ENCODE assay signal across 8 cellular contexts in genomic region chr3:122680381-122681293, GRCh38. TPM values are rescaled to one million over a fixed set of nuclear protein-coding genes. Genes with fewer than 3 reads are reported as not detected.
DNase-seq lines count a peak whose midpoint lies in the region; ATAC-seq, FAIRE-seq and TF ChIP-seq lines count a peak whose summit lies in the region.

TSS of gene PARP14 (plus strand) at chr3:122680839. CDS start at chr3:122680884, 45 bp downstream.

- peak within 1 kb of the TSS; percentile 71 for H3K27ac Mint-ChIP-seq in GM23338

- H3K79me2 ChIP-seq in GM23338 (replicated peaks; ENCODE audit: insufficient read depth) (no peaks in the 10 kb centered on the region; the same call in 1 of the 2 replicates), keratinocyte (ENCODE audit: control insufficient read depth, insufficient read depth, low read length) (peaks cover 16% of the 10 kb centered on the region)

- no peak for FAIRE-seq in keratinocyte (lab: Jason Lieb, UNC)

- 0 out of 2 replicates have a peak, but pooled peaks cover 6% of the 10 kb centered on the region for H3F3A ChIP-seq in GM23338 (replicated peaks; ENCODE audit: low read depth)

- peaks cover 22% of the 10 kb centered on the region for H3K4me1 Mint-ChIP-seq in GM23338

- H3K4me3 ChIP-seq in GM23338 (peak within 1 kb of the TSS; percentile 89), keratinocyte (ENCODE audit: control insufficient read depth in 2 of 3, extremely low read depth in 1 of 3, insufficient read depth in 2 of 3, low read depth in 1 of 3, low read length in 3 of 3) (peak within 1 kb of the TSS; percentile 61 to 92 (median 88))

- peaks cover 2% of the 10 kb centered on the region for H3K9me3 ChIP-seq in keratinocyte (ENCODE audit: control insufficient read depth, low read depth, low read length)

- H3K27ac ChIP-seq in GM23338 (ENCODE audit: low read depth) (peak within 1 kb of the TSS; percentile 51; the same call in 1 of the 2 replicates), keratinocyte (ENCODE audit: control insufficient read depth, insufficient read depth, low read length) (peak within 1 kb of the TSS; percentile 66)

- peaks cover 11% of the 10 kb centered on the region for H3K27me3 Mint-ChIP-seq in GM23338 (ENCODE audit: insufficient read depth, low read depth, poor library complexity)

- dilution Hi-C loops in keratinocyte (cut with MboI; ENCODE audit: extremely low pct_ligation_motif_present, low sequenced_read_pairs), result no loop called here

- TF ChIP-seq CTCF in GM23338 (conservative IDR thresholded peaks at IDR 0.05; ENCODE audit: low read depth in 2 of 2) (no peak), keratinocyte (optimal IDR thresholded peaks at IDR 0.05 in 1 of 3, IDR thresholded peaks at IDR 0.05 in 1 of 3, conservative IDR thresholded peaks at IDR 0.05 in 1 of 3; ENCODE audit: extremely low read depth in 1 of 3, insufficient read depth in 2 of 3, low read length in 3 of 3) (peak in 2 of 3 experiments; percentile 2 to 10)

- H3K27me3 ChIP-seq in GM23338 (ENCODE audit: insufficient read depth) (peaks cover 18% of the 10 kb centered on the region; the same call in 1 of the 2 replicates), keratinocyte (ENCODE audit: control insufficient read depth, extremely low read depth, insufficient read depth, low read length) (no peaks in the 10 kb centered on the region)

- peak within 1 kb of the TSS; percentile 87 for H3K4me3 Mint-ChIP-seq in GM23338

- peaks cover 9% of the 10 kb centered on the region; the same call in 2 of the 3 replicates for H3K9me3 Mint-ChIP-seq in GM23338

- ATAC-seq in GM23338 (peak; percentile 76), HG02571 (IDR thresholded peaks at IDR 0.05; ENCODE audit: unreplicated experiment) (no peak)

- DNase-seq in DMS53 treated with DMSO at 0.1 percent for 48 hours (lab: John Stamatoyannopoulos, UW; ENCODE audit: unreplicated experiment), result peak; percentile 35
- peak; percentile 89 for DNase-seq in GM23338 (ENCODE audit: low spot score)
- DNase-seq in NCI-H1105 (lab: John Stamatoyannopoulos, UW), result peak; percentile 42
- DNase-seq in activated CD4-positive, alpha-beta T cell treated with anti-CD3 and anti-CD28 coated beads for 1 hour, result peak; percentile 62
- peak; percentile 34 for DNase-seq in cerebellar cortex (ENCODE audit: low spot score)
- no peak for DNase-seq in keratinocyte (ENCODE audit: low read depth, low spot score)
- peak; percentile 36 to 56 (median 52) for DNase-seq in stimulated activated CD4-positive, alpha-beta T cell treated with anti-CD3 and anti-CD28 coated beads, Interleukin-12 subunit alpha, Interleukin-12 subunit beta, amount 100 ng/mL, for 48 hours (ENCODE audit: low read depth in 2 of 3, low spot score in 1 of 3)

- H2AFZ ChIP-seq in GM23338, result peak within 1 kb of the TSS; percentile 100
- H2AFZ ChIP-seq in keratinocyte (ENCODE audit: control insufficient read depth, low read length), result peak within 1 kb of the TSS; percentile 94

- peaks cover 3% of the 10 kb centered on the region; the same call in 2 of the 3 replicates for H3K36me3 Mint-ChIP-seq in GM23338 (ENCODE audit: low read depth)

- H3K36me3 ChIP-seq in GM23338 (ENCODE audit: insufficient read depth) (no peaks in the 10 kb centered on the region), keratinocyte (ENCODE audit: control insufficient read depth in 2 of 2, extremely low read depth in 1 of 2, insufficient read depth in 2 of 2, low read length in 2 of 2) (no peaks in the 10 kb centered on the region)

- 0 out of 2 replicates have a peak, but pooled peaks cover 3% of the 10 kb centered on the region for H4K20me1 ChIP-seq in GM23338 (replicated peaks; ENCODE audit: insufficient read depth)
- H4K20me1 ChIP-seq in keratinocyte (ENCODE audit: control insufficient read depth, extremely low read depth, insufficient read depth, low read length), result no peaks in the 10 kb centered on the region

- H3K4me1 ChIP-seq in GM23338 (ENCODE audit: insufficient read depth) (peaks cover 15% of the 10 kb centered on the region), keratinocyte (ENCODE audit: control insufficient read depth, extremely low read depth, insufficient read depth, low read length) (peaks cover 25% of the 10 kb centered on the region)

- H3K4me2 ChIP-seq in GM23338, result peak within 1 kb of the TSS; percentile 94
- peak within 1 kb of the TSS; percentile 94 for H3K4me2 ChIP-seq in keratinocyte (ENCODE audit: control insufficient read depth, extremely low read depth, insufficient read depth, low read depth, low read length)

- H3K9ac ChIP-seq in keratinocyte (ENCODE audit: control insufficient read depth, extremely low read depth, insufficient read depth, low read length), result peak within 1 kb of the TSS; percentile 89

- H3K9me1 ChIP-seq in keratinocyte (ENCODE audit: control insufficient read depth, extremely low read depth, insufficient read depth, low read length), result no peaks in the 10 kb centered on the region

- H3K9me2 ChIP-seq in GM23338 (ENCODE audit: insufficient read depth), result no peaks in the 10 kb centered on the region

TF ChIP-seq in GM23338, 12 proteins besides CTCF, POLR2A, EP300 and RAD21:
- TF ChIP-seq CREB1 (CRISPR knock-in tag; IDR thresholded peaks at IDR 0.05; ENCODE audit: low read depth) (no peak), REST (IDR thresholded peaks at IDR 0.05; ENCODE audit: unreplicated experiment) (no peak), ZNF331 (CRISPR knock-in tag; IDR thresholded peaks at IDR 0.05; ENCODE audit: low read depth) (no peak), POLR2AphosphoS5 (IDR thresholded peaks at IDR 0.05; ENCODE audit: low read depth) (peak; percentile 29; the same call in 1 of the 2 replicates)
TF ChIP-seq in GM23338: peak in this region for 1.

RNA-seq across cellular contexts. Expression of gene PARP14, which starts in this region (rescaled TPM):
- total RNA-seq in GM23338 (2014; rRNA removed; shearing (Covaris generic)), result 25.4 and 26.0 TPM in 2 replicates
- polyA plus RNA-seq in GM23338 (2016; fragmentation: Nextera tagmentation; extraction: Ambion mirVana) (7.8 and 8.7 TPM in 2 replicates), keratinocyte (19.1 to 27.0 TPM (median 25.7 TPM) in 3 replicates)
- polyA plus RNA-seq in keratinocyte (2011; ENCODE audit: low read depth), result 6.5 TPM
- polyA plus RNA-seq in keratinocyte (2011; cell fraction: cytosol; rRNA removed), result 9.0 and 14.9 TPM in 2 replicates
- 28.0 and 31.8 TPM in 2 replicates for polyA plus RNA-seq in keratinocyte (2011; cell fraction: nucleus; rRNA removed)
- polyA plus RNA-seq in keratinocyte (2012; ENCODE audit: low replicate concordance), result 2.3 and 18.6 TPM in 2 replicates
- polyA minus RNA-seq in keratinocyte, result 21.3 to 48.7 TPM (median 33.4 TPM) in 3 replicates
- polyA minus RNA-seq in keratinocyte (2011; cell fraction: cytosol; rRNA and poly(A)+ RNA removed), result 18.0 TPM
- polyA minus RNA-seq in keratinocyte (2011; cell fraction: nucleus; rRNA and poly(A)+ RNA removed), result 29.2 and 47.5 TPM in 2 replicates

Comparison
In these comparisons a context has a peak if more than half of its experiments do, and no peak if none do; other contexts are left out.
1. CTCF ChIP-seq: peak in keratinocyte (2 of 3); none in GM23338 (0 of 2).